8 cellular contexts compared by ENCODE assay signal in genomic region chr5:177378884-177379883, GRCh38. TPM values are rescaled to one million over a fixed set of nuclear protein-coding genes. Genes with fewer than 3 reads are reported as not detected.
DNase-seq lines count a peak whose midpoint lies in the region; ATAC-seq and TF ChIP-seq lines count a peak whose summit lies in the region.

No MANE protein-coding gene starts in this region.

- TF ChIP-seq CTCF in astrocyte of the cerebellum (IDR thresholded peaks at IDR 0.05; ENCODE audit: low read depth, low read length, missing control alignments) (no peak), progenitor cell of endocrine pancreas (IDR thresholded peaks at IDR 0.05; ENCODE audit: unreplicated experiment) (no peak)

- no peaks in the 10 kb centered on the region for H3K27me3 Mint-ChIP-seq in activated CD8-positive, alpha-beta memory T cell treated with anti-CD3 and anti-CD28 coated beads, Interleukin-2, amount 10 ng/mL, durations not matched to agents 7 days and 5 days
- peaks cover 21% of the 10 kb centered on the region for H3K27me3 Mint-ChIP-seq in progenitor cell of endocrine pancreas

- no peak for DNase-seq in activated CD8-positive, alpha-beta memory T cell treated with anti-CD3 and anti-CD28 coated beads, Interleukin-2, amount 10 ng/mL, durations not matched to agents 7 days and 5 days
- no peak for DNase-seq in activated CD8-positive, alpha-beta memory T cell treated with anti-CD3 and anti-CD28 coated beads, Interleukin-2, amount 50 U/mL, for 4 hours
- peak; percentile 76 for DNase-seq in HPDE6-E6E7 (ENCODE audit: extremely low spot score)
- peak; percentile 15 for DNase-seq in astrocyte of the cerebellum (ENCODE audit: low read depth)
- DNase-seq in progenitor cell of endocrine pancreas (ENCODE audit: low spot score, unreplicated experiment): no peak
- no peak for DNase-seq in NCI-H1092 treated with DMSO at 0.1 percent for 48 hours (lab: John Stamatoyannopoulos, UW)
- DNase-seq in KBM-7: no peak
- DNase-seq in activated CD8-positive, alpha-beta memory T cell treated with anti-CD3 and anti-CD28 coated beads, Interleukin-2, amount 50 U/mL, for 48 hours: no peak

- peaks cover 17% of the 10 kb centered on the region for H3K4me1 Mint-ChIP-seq in activated CD8-positive, alpha-beta memory T cell treated with anti-CD3 and anti-CD28 coated beads, Interleukin-2, amount 10 ng/mL, durations not matched to agents 7 days and 5 days
- peaks cover 10% of the 10 kb centered on the region for H3K4me1 Mint-ChIP-seq in progenitor cell of endocrine pancreas (ENCODE audit: low read depth)

- in situ Hi-C loops in astrocyte of the cerebellum (cut with HindIII; ENCODE audit: low sequenced_read_pairs): no loop called here
- in situ Hi-C loops in KBM-7 (cut with MboI; ENCODE audit: low pct_unique_long_range_greater_than_20kb, low sequenced_read_pairs): no loop called here

- H3K36me3 Mint-ChIP-seq in activated CD8-positive, alpha-beta memory T cell treated with anti-CD3 and anti-CD28 coated beads, Interleukin-2, amount 10 ng/mL, durations not matched to agents 7 days and 5 days: no peaks in the 10 kb centered on the region
- H3K36me3 Mint-ChIP-seq in progenitor cell of endocrine pancreas (ENCODE audit: insufficient read depth): no peaks in the 10 kb centered on the region

- CTCF ChIA-PET in activated CD8-positive, alpha-beta memory T cell treated with anti-CD3 and anti-CD28 coated beads, Interleukin-2, amount 10 ng/mL, durations not matched to agents 7 days and 5 days (lab: Charles Lee): interaction anchor here (0.6 to 20.4 kb wide), 10 partner anchors 10 to 185 kb away, joined by 3 to 405 read pairs (median 5); partner anchors contain the start of genes LMAN2 and RGS14

- ATAC-seq in activated CD8-positive, alpha-beta memory T cell treated with anti-CD3 and anti-CD28 coated beads, Interleukin-2, amount 10 ng/mL, durations not matched to agents 7 days and 5 days: peak; percentile 87

- peak overlapping the region; percentile 42 for H3K27ac Mint-ChIP-seq in activated CD8-positive, alpha-beta memory T cell treated with anti-CD3 and anti-CD28 coated beads, Interleukin-2, amount 10 ng/mL, durations not matched to agents 7 days and 5 days
- H3K27ac Mint-ChIP-seq in progenitor cell of endocrine pancreas: peak overlapping the region; percentile 85

- H3K4me3 Mint-ChIP-seq in activated CD8-positive, alpha-beta memory T cell treated with anti-CD3 and anti-CD28 coated beads, Interleukin-2, amount 10 ng/mL, durations not matched to agents 7 days and 5 days: no peak overlapping the region
- no peak overlapping the region for H3K4me3 Mint-ChIP-seq in progenitor cell of endocrine pancreas (ENCODE audit: low read depth)

- H3K9me3 Mint-ChIP-seq in activated CD8-positive, alpha-beta memory T cell treated with anti-CD3 and anti-CD28 coated beads, Interleukin-2, amount 10 ng/mL, durations not matched to agents 7 days and 5 days (ENCODE audit: low read depth): no peaks in the 10 kb centered on the region
- no peaks in the 10 kb centered on the region for H3K9me3 Mint-ChIP-seq in progenitor cell of endocrine pancreas (ENCODE audit: low read depth)

- H3K4me3 ChIP-seq in astrocyte of the cerebellum (ENCODE audit: low read depth, low read length): no peak overlapping the region

RNA-seq across cellular contexts. Expression of gene SLC34A1, which starts 5.0 kb away (rescaled TPM):
- under 1 TPM; 0.19 to 0.85 TPM for total RNA-seq in activated CD8-positive, alpha-beta memory T cell treated with anti-CD3 and anti-CD28 coated beads, Interleukin-2, amount 10 ng/mL, durations not matched to agents 7 days and 5 days
- not detected in 2 replicates for total RNA-seq in progenitor cell of endocrine pancreas

RNA-seq across cellular contexts. Expression of gene PFN3, which starts 21.3 kb away (rescaled TPM):
- total RNA-seq in activated CD8-positive, alpha-beta memory T cell treated with anti-CD3 and anti-CD28 coated beads, Interleukin-2, amount 10 ng/mL, durations not matched to agents 7 days and 5 days: not detected
- not detected in 2 replicates for total RNA-seq in progenitor cell of endocrine pancreas

RNA-seq across cellular contexts. Expression of gene RGS14, which starts 21.5 kb away (rescaled TPM):
- total RNA-seq in activated CD8-positive, alpha-beta memory T cell treated with anti-CD3 and anti-CD28 coated beads, Interleukin-2, amount 10 ng/mL, durations not matched to agents 7 days and 5 days: 10 to 100 TPM; 52.3 to 93.0 TPM
- total RNA-seq in progenitor cell of endocrine pancreas: 13.0 and 15.0 TPM in 2 replicates

RNA-seq across cellular contexts. Expression of gene LMAN2, which starts 27.7 kb away (rescaled TPM):
- total RNA-seq in activated CD8-positive, alpha-beta memory T cell treated with anti-CD3 and anti-CD28 coated beads, Interleukin-2, amount 10 ng/mL, durations not matched to agents 7 days and 5 days: 100 to 1,000 TPM; 133 to 140 TPM
- total RNA-seq in progenitor cell of endocrine pancreas: 106 and 111 TPM in 2 replicates

RNA-seq across cellular contexts. Expression of gene F12, which starts 30.2 kb away (rescaled TPM):
- 1 to 10 TPM; 1.3 to 2.2 TPM for total RNA-seq in activated CD8-positive, alpha-beta memory T cell treated with anti-CD3 and anti-CD28 coated beads, Interleukin-2, amount 10 ng/mL, durations not matched to agents 7 days and 5 days
- 4.0 and 4.7 TPM in 2 replicates for total RNA-seq in progenitor cell of endocrine pancreas

Comparison
In these comparisons a context has a peak if more than half of its experiments do, and no peak if none do; other contexts are left out.
1. DNase-seq: peak in HPDE6-E6E7 (single experiment) and astrocyte of the cerebellum (single experiment); none in activated CD8-positive, alpha-beta memory T cell treated with anti-CD3 and anti-CD28 coated beads, Interleukin-2, amount 10 ng/mL, durations not matched to agents 7 days and 5 days (single experiment), activated CD8-positive, alpha-beta memory T cell treated with anti-CD3 and anti-CD28 coated beads, Interleukin-2, amount 50 U/mL, for 4 hours (single experiment), progenitor cell of endocrine pancreas (single experiment), NCI-H1092 treated with DMSO at 0.1 percent for 48 hours (single experiment), KBM-7 (single experiment) and activated CD8-positive, alpha-beta memory T cell treated with anti-CD3 and anti-CD28 coated beads, Interleukin-2, amount 50 U/mL, for 48 hours (single experiment).